Comparison of ENCODE assay signal across 17 cellular contexts in genomic region chr3:65961128-65961527, GRCh38.
DNase-seq lines count a peak whose midpoint lies in the region; ATAC-seq and TF ChIP-seq lines count a peak whose summit lies in the region.
"Had no signal": no experiment of that assay in that cellular context is flagged by ENCODE, and none has a peak within 500 bp of the region (broad histone marks: within the 10 kb centered on the region; RNA-seq: fewer than 3 reads in every experiment).

No MANE protein-coding gene starts in this region.

- peaks cover 19% of the 10 kb centered on the region for H3K4me1 Mint-ChIP-seq in activated CD8-positive, alpha-beta T cell treated with anti-CD3 and anti-CD28 coated beads for 36 hours (ENCODE audit: low read depth)

- H3K9me3 ChIP-seq in left ventricle myocardium inferior (replicated peaks) (no peaks in the 10 kb centered on the region), left lung (no peaks in the 10 kb centered on the region), skeletal muscle tissue (ENCODE audit: control insufficient read depth in 3 of 3, low read length in 3 of 3) (no peaks in the 10 kb centered on the region), upper lobe of right lung (no peaks in the 10 kb centered on the region)
- H3K9me3 ChIP-seq: A549 had no signal

- CTCF ChIA-PET in activated CD8-positive, alpha-beta T cell treated with anti-CD3 and anti-CD28 coated beads for 36 hours (lab: Charles Lee), result no interaction called here

- ATAC-seq in left cardiac atrium (no peak), left lung (no peak), upper lobe of right lung (no peak)
- no peak for ATAC-seq in activated CD8-positive, alpha-beta T cell treated with anti-CD3 and anti-CD28 coated beads for 36 hours
- ATAC-seq: A549 had no signal

- no peaks in the 10 kb centered on the region for H3K36me3 ChIP-seq in left ventricle myocardium inferior
- no peaks in the 10 kb centered on the region for H3K36me3 ChIP-seq in left lung
- no peaks in the 10 kb centered on the region for H3K36me3 ChIP-seq in skeletal muscle tissue (ENCODE audit: control insufficient read depth in 3 of 3, insufficient read depth in 3 of 3, low read length in 3 of 3)
- H3K36me3 ChIP-seq in upper lobe of right lung, result no peaks in the 10 kb centered on the region

- intact Hi-C loops in left ventricle myocardium inferior (cut with micrococcal nuclease) (no loop called here), left cardiac atrium (cut with DNase I) (loop anchor here in 1 of 2 donors (10.0 kb wide), 1 partner anchor 74 kb away; the partner anchor contains the start of gene MAGI1), left lung (cut with DNase I) (no loop called here), upper lobe of right lung (cut with DNase I) (no loop called here)
- intact Hi-C loops in activated CD8-positive, alpha-beta T cell treated with anti-CD3 and anti-CD28 coated beads for 36 hours (cut with micrococcal nuclease), result no loop called here

- H3K4me3 ChIP-seq in left ventricle myocardium inferior, result no peak overlapping the region
- H3K4me3 ChIP-seq in left lung, result no peak overlapping the region
- H3K4me3 ChIP-seq in skeletal muscle tissue (ENCODE audit: low read length in 3 of 3), result no peak overlapping the region
- no peak overlapping the region for H3K4me3 ChIP-seq in upper lobe of right lung
- no peak overlapping the region for H3K4me3 ChIP-seq in coronary artery
- H3K4me3 ChIP-seq: A549 had no signal

- no peaks in the 10 kb centered on the region for H3K36me3 Mint-ChIP-seq in activated CD8-positive, alpha-beta T cell treated with anti-CD3 and anti-CD28 coated beads for 36 hours (ENCODE audit: low read depth)

- peaks cover 7% of the 10 kb centered on the region for H3K9me3 Mint-ChIP-seq in activated CD8-positive, alpha-beta T cell treated with anti-CD3 and anti-CD28 coated beads for 36 hours

- H3K27me3 ChIP-seq in left ventricle myocardium inferior (ENCODE audit: low read depth) (no peaks in the 10 kb centered on the region), left lung (no peaks in the 10 kb centered on the region), skeletal muscle tissue (ENCODE audit: control insufficient read depth in 3 of 3, insufficient read depth in 3 of 3, low read length in 3 of 3) (no peaks in the 10 kb centered on the region), upper lobe of right lung (no peaks in the 10 kb centered on the region)

- no peak overlapping the region for H3K9ac ChIP-seq in skeletal muscle tissue (ENCODE audit: low read depth in 1 of 3, low read length in 3 of 3)

- H3K27ac Mint-ChIP-seq in activated CD8-positive, alpha-beta T cell treated with anti-CD3 and anti-CD28 coated beads for 36 hours, result no peak overlapping the region
- H3K27ac Mint-ChIP-seq: CD4-positive, alpha-beta T cell had no signal

- no peak for DNase-seq in left ventricle myocardium inferior
- DNase-seq in left cardiac atrium, result no peak
- DNase-seq in left lung, result no peak
- DNase-seq in upper lobe of right lung, result no peak
- DNase-seq in coronary artery (ENCODE audit: low spot score), result no peak
- DNase-seq in DMS53 (lab: John Stamatoyannopoulos, UW), result no peak
- no peak for DNase-seq in activated CD8-positive, alpha-beta T cell treated with anti-CD3 and anti-CD28 coated beads for 36 hours
- DNase-seq: CD4-positive, alpha-beta T cell; KG1; NCI-H1105 treated with DMSO at 0.1 percent for 48 hours; NCI-H1694 treated with DMSO at 0.1 percent for 48 hours; NCI-H510A; NCI-H748 treated with DMSO at 0.1 percent for 48 hours; OCI-M1; Right ventricle myocardium superior had no signal

- H3K4me3 Mint-ChIP-seq in activated CD8-positive, alpha-beta T cell treated with anti-CD3 and anti-CD28 coated beads for 36 hours, result no peak overlapping the region
- H3K4me3 Mint-ChIP-seq: CD4-positive, alpha-beta T cell had no signal

- no peaks in the 10 kb centered on the region for H3K27me3 Mint-ChIP-seq in activated CD8-positive, alpha-beta T cell treated with anti-CD3 and anti-CD28 coated beads for 36 hours
- H3K27me3 Mint-ChIP-seq: CD4-positive, alpha-beta T cell had no signal

- peaks cover 53% of the 10 kb centered on the region for H3K4me1 ChIP-seq in left ventricle myocardium inferior
- H3K4me1 ChIP-seq in left lung, result peaks cover 0 to 22% of the 10 kb centered on the region in 2 donors
- no peaks in the 10 kb centered on the region for H3K4me1 ChIP-seq in skeletal muscle tissue (ENCODE audit: control insufficient read depth in 3 of 3, insufficient read depth in 3 of 3, low read length in 3 of 3)
- peaks cover 18% of the 10 kb centered on the region for H3K4me1 ChIP-seq in upper lobe of right lung

- TF ChIP-seq CTCF in left ventricle myocardium inferior (IDR thresholded peaks at IDR 0.05; ENCODE audit: borderline replicate concordance) (no peak), left lung (IDR thresholded peaks at IDR 0.05) (no peak), upper lobe of right lung (IDR thresholded peaks at IDR 0.05) (no peak), coronary artery (IDR thresholded peaks at IDR 0.05) (no peak)
- TF ChIP-seq CTCF in activated CD8-positive, alpha-beta T cell treated with anti-CD3 and anti-CD28 coated beads for 36 hours (IDR thresholded peaks at IDR 0.05), result no peak

- peak overlapping the region; percentile 62 for H3K27ac ChIP-seq in left ventricle myocardium inferior (replicated peaks)
- peak overlapping the region; percentile 23 to 43 for H3K27ac ChIP-seq in left lung
- peak overlapping the region; percentile 51 for H3K27ac ChIP-seq in skeletal muscle tissue (ENCODE audit: low read depth, low read length)
- H3K27ac ChIP-seq in upper lobe of right lung, result peak overlapping the region; percentile 56
- H3K27ac ChIP-seq in coronary artery, result no peak overlapping the region
- H3K27ac ChIP-seq: A549 had no signal

- POLR2A ChIA-PET in activated CD8-positive, alpha-beta T cell treated with anti-CD3 and anti-CD28 coated beads for 36 hours (lab: Charles Lee), result no interaction called here

Comparison
In these comparisons a context has a peak if more than half of its experiments do, and no peak if none do; other contexts are left out.
1. H3K27ac ChIP-seq: peak in left ventricle myocardium inferior (single experiment), left lung (2 of 2), skeletal muscle tissue (single experiment) and upper lobe of right lung (single experiment); none in coronary artery (0 of 2).